9 cellular contexts compared by ENCODE assay signal in the genomic region with DNA sequence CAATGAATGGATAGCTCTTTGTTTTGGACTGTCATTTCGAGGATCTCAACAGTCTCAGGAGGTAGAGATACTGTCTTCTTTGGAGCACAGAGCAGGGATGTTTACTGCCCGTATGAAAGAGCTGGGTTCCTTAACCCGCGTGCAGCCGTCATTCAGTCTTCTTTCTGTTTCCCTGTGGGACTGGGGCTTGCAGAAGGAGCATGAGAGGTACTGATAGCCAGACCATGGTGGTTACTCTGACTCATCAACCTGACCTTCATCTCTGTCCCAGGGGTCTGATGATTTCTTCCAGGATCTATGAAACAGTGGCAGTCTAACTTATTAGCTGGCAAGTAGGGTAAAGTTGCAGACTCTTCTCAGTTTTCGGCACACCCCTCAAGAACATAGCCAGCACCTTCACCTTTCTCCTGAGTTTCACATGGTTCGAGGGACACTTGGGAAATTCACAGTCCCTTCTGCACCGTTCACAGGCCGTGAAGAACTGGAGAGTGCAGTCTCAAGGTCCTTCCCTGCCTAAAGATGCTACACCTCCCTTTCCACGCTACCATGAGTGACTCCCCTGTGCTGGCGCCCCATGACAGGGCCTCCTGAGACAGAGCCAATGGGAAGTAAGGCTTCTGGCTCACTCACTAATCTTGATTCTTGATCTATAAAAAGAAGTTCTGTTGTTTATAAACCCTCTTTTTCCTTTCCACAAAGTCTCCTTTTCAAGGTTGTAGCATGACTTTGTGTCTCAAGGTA.
A peak's percentile ranks its signal among the peaks of the same experiment; 100 is the strongest.
DNase-seq lines count a peak whose midpoint lies in the region; ATAC-seq and TF ChIP-seq lines count a peak whose summit lies in the region.
"Had no signal": no experiment of that assay in that cellular context is flagged by ENCODE, and none has a peak within 500 bp of the region (broad histone marks: within the 10 kb centered on the region; RNA-seq: fewer than 3 reads in every experiment).

No MANE protein-coding gene starts in this region.

- no peaks in the 10 kb centered on the region for H3K79me2 ChIP-seq in PC-3 (ENCODE audit: low read length)

- H2AFZ ChIP-seq in PC-3 (ENCODE audit: low read length) = no peak overlapping the region

- intact Hi-C loops in PC-3 (cut with micrococcal nuclease) = no loop called here

- H3K9ac ChIP-seq in PC-3 (ENCODE audit: low read length) = no peak overlapping the region

- CTCF ChIA-PET in PC-3 (lab: Charles Lee) = no interaction called here

- H3K4me3 Mint-ChIP-seq in stimulated activated memory B cell treated with anti-CD40 and anti-IgM and Interleukin-4, amounts not matched to agents 10 μg/mL and 1 μg/mL and 100 μg/mL, for 72 hours = no peak overlapping the region
- H3K4me3 Mint-ChIP-seq in mesothelial cell of epicardium = no peak overlapping the region

- no peaks in the 10 kb centered on the region for H3K9me3 Mint-ChIP-seq in stimulated activated memory B cell treated with anti-CD40 and anti-IgM and Interleukin-4, amounts not matched to agents 10 μg/mL and 1 μg/mL and 100 μg/mL, for 72 hours
- H3K9me3 Mint-ChIP-seq in mesothelial cell of epicardium = peaks cover 3% of the 10 kb centered on the region
- H3K9me3 Mint-ChIP-seq: activated naive CD4-positive, alpha-beta T cell treated with anti-CD3 and anti-CD28 coated beads, Interleukin-2, amount 50 U/mL, for 72 hours had no signal

- no TSS peak for BruUV-seq in PC-3 (replicated peaks; lab: Mats Ljungman, UMichigan)

- H3K9me3 ChIP-seq in KOPT-K1 (ENCODE audit: insufficient read depth, low read length, poor library complexity, severe bottlenecking) (peaks cover 17% of the 10 kb centered on the region), PC-3 (ENCODE audit: low read length) (no peaks in the 10 kb centered on the region)

- H3F3A ChIP-seq in PC-3 (ENCODE audit: low read length, unreplicated experiment) = no peaks in the 10 kb centered on the region

- H3K27me3 ChIP-seq in PC-3 (ENCODE audit: low read length) = no peaks in the 10 kb centered on the region

- no peak overlapping the region for H3K4me3 ChIP-seq in PC-3 (ENCODE audit: low read length)

- no peaks in the 10 kb centered on the region for H3K36me3 Mint-ChIP-seq in stimulated activated memory B cell treated with anti-CD40 and anti-IgM and Interleukin-4, amounts not matched to agents 10 μg/mL and 1 μg/mL and 100 μg/mL, for 72 hours
- H3K36me3 Mint-ChIP-seq in mesothelial cell of epicardium = no peaks in the 10 kb centered on the region
- H3K36me3 Mint-ChIP-seq: activated naive CD4-positive, alpha-beta T cell treated with anti-CD3 and anti-CD28 coated beads, Interleukin-2, amount 50 U/mL, for 72 hours had no signal

- no peak overlapping the region for H3K4me2 ChIP-seq in PC-3 (ENCODE audit: low read length)

- DNase-seq in SKM-1 (lab: John Stamatoyannopoulos, UW; ENCODE audit: unreplicated experiment) (no peak), PC-3 (no peak), mesothelial cell of epicardium (ENCODE audit: low spot score in 2 of 2, unreplicated experiment in 2 of 2) (no peak)
- DNase-seq: NCI-H446 had no signal

- TF ChIP-seq CTCF in PC-3 (conservative IDR thresholded peaks at IDR 0.05; ENCODE audit: low read depth, low read length) = no peak
- no peak for TF ChIP-seq CTCF in mesothelial cell of epicardium (IDR thresholded peaks at IDR 0.05; ENCODE audit: unreplicated experiment)

- peak; percentile 95 for ATAC-seq in GM19025 (IDR thresholded peaks at IDR 0.05; ENCODE audit: low read depth, unreplicated experiment)
- ATAC-seq in HG02798 (IDR thresholded peaks at IDR 0.05; ENCODE audit: poor library complexity, unreplicated experiment) = peak; percentile 86
- peak; percentile 95 for ATAC-seq in stimulated activated memory B cell treated with anti-CD40 and anti-IgM and Interleukin-4, amounts not matched to agents 10 μg/mL and 1 μg/mL and 100 μg/mL, for 72 hours
- ATAC-seq in PC-3 = no peak

- H3K27ac ChIP-seq in KOPT-K1 (ENCODE audit: low read depth, low read length, poor library complexity, severe bottlenecking) = peak overlapping the region; percentile 87
- H3K27ac ChIP-seq in PC-3 (ENCODE audit: low read length) = no peak overlapping the region

- no peaks in the 10 kb centered on the region for H3K4me1 ChIP-seq in PC-3 (ENCODE audit: insufficient read depth, low read length)

- H3K9me2 ChIP-seq in PC-3 (replicated peaks; ENCODE audit: low read length) = no peaks in the 10 kb centered on the region

- no peaks in the 10 kb centered on the region for H4K20me1 ChIP-seq in PC-3 (ENCODE audit: low read length)

- peaks cover 14% of the 10 kb centered on the region for H3K4me1 Mint-ChIP-seq in stimulated activated memory B cell treated with anti-CD40 and anti-IgM and Interleukin-4, amounts not matched to agents 10 μg/mL and 1 μg/mL and 100 μg/mL, for 72 hours
- H3K4me1 Mint-ChIP-seq in mesothelial cell of epicardium = peaks cover 3% of the 10 kb centered on the region

- H3K36me3 ChIP-seq in KOPT-K1 (ENCODE audit: insufficient read depth, low read length) = no peaks in the 10 kb centered on the region
- no peaks in the 10 kb centered on the region for H3K36me3 ChIP-seq in PC-3 (ENCODE audit: low read depth, low read length)

- H3K27ac Mint-ChIP-seq in stimulated activated memory B cell treated with anti-CD40 and anti-IgM and Interleukin-4, amounts not matched to agents 10 μg/mL and 1 μg/mL and 100 μg/mL, for 72 hours = peak overlapping the region; percentile 40
- no peak overlapping the region for H3K27ac Mint-ChIP-seq in mesothelial cell of epicardium
- H3K27ac Mint-ChIP-seq: activated naive CD4-positive, alpha-beta T cell treated with anti-CD3 and anti-CD28 coated beads, Interleukin-2, amount 50 U/mL, for 72 hours had no signal

- POLR2A ChIA-PET in PC-3 (lab: Charles Lee; ENCODE audit: unreplicated experiment) = no interaction called here

- peaks cover 14% of the 10 kb centered on the region for H3K27me3 Mint-ChIP-seq in stimulated activated memory B cell treated with anti-CD40 and anti-IgM and Interleukin-4, amounts not matched to agents 10 μg/mL and 1 μg/mL and 100 μg/mL, for 72 hours
- H3K27me3 Mint-ChIP-seq in mesothelial cell of epicardium (ENCODE audit: low read depth) = no peaks in the 10 kb centered on the region
